12 cellular contexts compared by ENCODE assay signal in the genomic region with DNA sequence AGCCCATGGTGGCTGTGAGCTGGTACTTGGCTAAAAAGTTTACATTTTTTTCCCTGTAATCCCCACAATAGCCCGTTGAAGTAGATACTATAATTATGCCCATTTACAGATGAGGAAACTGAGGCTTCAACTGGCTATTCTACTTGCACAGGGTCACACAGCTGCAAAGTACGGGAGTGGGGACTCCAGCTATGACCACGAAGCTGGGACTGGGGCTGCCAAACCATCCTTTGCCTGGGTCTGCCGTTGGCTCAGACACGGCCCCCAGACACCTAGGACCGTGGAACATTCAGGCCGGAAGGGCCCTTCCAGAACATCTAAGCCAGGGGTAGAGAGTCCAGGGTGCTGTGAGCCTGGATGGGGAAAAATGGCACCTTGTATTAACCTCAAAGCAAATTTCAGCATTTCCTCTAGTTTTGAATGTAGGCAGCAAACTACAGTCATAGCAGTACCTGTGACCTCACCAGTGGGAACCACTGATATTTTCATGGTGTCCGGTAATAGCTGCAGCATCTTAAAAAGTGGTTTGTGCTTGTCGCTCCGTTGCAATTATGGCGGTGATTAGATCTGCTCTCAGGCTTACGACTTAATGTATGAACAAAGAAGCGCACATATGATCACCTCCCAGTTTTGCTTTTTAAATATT. TPM values are rescaled to one million over a fixed set of nuclear protein-coding genes. Genes with fewer than 3 reads are reported as not detected.
DNase-seq lines count a peak whose midpoint lies in the region; ATAC-seq and TF ChIP-seq lines count a peak whose summit lies in the region.
"Had no signal": no experiment of that assay in that cellular context is flagged by ENCODE, and none has a peak within 500 bp of the region (broad histone marks: within the 10 kb centered on the region; RNA-seq: fewer than 3 reads in every experiment).

No MANE protein-coding gene starts in this region.

- 90 to 92% methylated on average over 13 of the region's 13 CpGs for WGBS in aorta, 2 donors
- 73 to 75% methylated on average over 12 to 13 of the region's 13 CpGs for whole genome bisulfite sequencing in body of pancreas, 2 donors

- H3K4me1 ChIP-seq in aorta (ENCODE audit: control insufficient read depth in 1 of 2, insufficient read depth in 2 of 2, low read length in 2 of 2) (no peaks in the 10 kb centered on the region), body of pancreas (peaks cover 15% of the 10 kb centered on the region)

- intact Hi-C loops in aorta (cut with DNase I), result no loop called here
- intact Hi-C loops in body of pancreas (cut with DNase I), result no loop called here

- peak; percentile 50 for ATAC-seq in GM21723 (IDR thresholded peaks at IDR 0.05; ENCODE audit: unreplicated experiment)
- ATAC-seq in HG03520 (IDR thresholded peaks at IDR 0.05; ENCODE audit: unreplicated experiment), result peak; percentile 65
- ATAC-seq in aorta (ENCODE audit: low FRiP score), result no peak
- no peak for ATAC-seq in esophagus mucosa
- no peak for ATAC-seq in body of pancreas

- H3K9me3 ChIP-seq in aorta (ENCODE audit: control insufficient read depth, low read length), result no peaks in the 10 kb centered on the region
- no peaks in the 10 kb centered on the region for H3K9me3 ChIP-seq in body of pancreas
- H3K9me3 ChIP-seq: tibial nerve had no signal

- H3K36me3 ChIP-seq in aorta (ENCODE audit: control insufficient read depth in 1 of 2, insufficient read depth in 2 of 2, low read length in 1 of 2) (no peaks in the 10 kb centered on the region), body of pancreas (replicated peaks in 1 of 2; ENCODE audit: insufficient read depth in 1 of 2, low read depth in 2 of 2) (no peaks in the 10 kb centered on the region)
- H3K36me3 ChIP-seq: BLaER1, tibial nerve had no signal

- H3K27me3 ChIP-seq in aorta (ENCODE audit: control insufficient read depth in 1 of 2, insufficient read depth in 2 of 2, low read length in 1 of 2) (no peaks in the 10 kb centered on the region), body of pancreas (peaks cover 0 to 21% of the 10 kb centered on the region in 2 donors)

- TF ChIP-seq POLR2A in body of pancreas (IDR thresholded peaks at IDR 0.05), result no peak

- H3K4me3 ChIP-seq in aorta (ENCODE audit: low read length in 2 of 2) (no peak overlapping the region), body of pancreas (no peak overlapping the region)
- H3K4me3 ChIP-seq: BLaER1, tibial nerve had no signal

- no peak for TF ChIP-seq CTCF in body of pancreas (IDR thresholded peaks at IDR 0.05)

- DNase-seq in stimulated activated CD4-positive, alpha-beta T cell treated with anti-CD3 and anti-CD28 coated beads, Interleukin-15, amount 100 ng/mL, for 24 hours, result peak; percentile 27
- DNase-seq in stimulated activated CD4-positive, alpha-beta T cell treated with anti-CD3 and anti-CD28 coated beads, Interleukin-1b, Interleukin-23, amount 100 ng/mL, for 48 hours, result no peak
- DNase-seq in aorta (peak; percentile 25 to 27), amygdala (lab: John Stamatoyannopoulos, UW) (no peak), body of pancreas (no peak)
- DNase-seq: activated gamma-delta T cell treated with Interleukin-2 at 50 U/mL for 16 hours, nephron progenitor cell had no signal

- H3K27ac ChIP-seq in aorta (ENCODE audit: low read depth in 1 of 2, low read length in 2 of 2) (no peak overlapping the region), body of pancreas (no peak overlapping the region)
- H3K27ac ChIP-seq: BLaER1, tibial nerve had no signal

RNA-seq across cellular contexts. Expression of a gene that starts 4.3 kb away (rescaled TPM):
- total RNA-seq in aorta, result under 1 TPM in 1 of 2 donors, not detected in 1; 0.18 TPM
- polyA plus RNA-seq in aorta, result under 1 TPM in 1 of 2 donors, not detected in 1; 0.38 TPM
- 5.2 TPM for total RNA-seq in esophagus mucosa
- 10 to 100 TPM in 1 of 2 donors, under 1 TPM in 1; 0.26 to 13.5 TPM for total RNA-seq in body of pancreas

RNA-seq across cellular contexts. Expression of a gene that starts 6.7 kb away (rescaled TPM):
- total RNA-seq in aorta, result 10 to 100 TPM; 10.6 to 17.4 TPM
- polyA plus RNA-seq in aorta, result 10 to 100 TPM in 1 of 2 donors, 1 to 10 TPM in 1; 5.8 to 27.8 TPM
- total RNA-seq in esophagus mucosa, result 13.9 TPM
- total RNA-seq in body of pancreas, result 10 to 100 TPM in 1 of 2 donors, 1 to 10 TPM in 1; 7.8 to 35.6 TPM

RNA-seq across cellular contexts. Expression of a gene that starts 31.8 kb away (rescaled TPM):
- total RNA-seq in aorta (10 to 100 TPM; 35.4 to 39.0 TPM), esophagus mucosa (40.3 TPM), body of pancreas (10 to 100 TPM in 1 of 2 donors, 1 to 10 TPM in 1; 8.6 to 24.4 TPM)
- 10 to 100 TPM; 42.0 to 51.0 TPM for polyA plus RNA-seq in aorta

RNA-seq across cellular contexts. Expression of a gene that starts 45.3 kb away (rescaled TPM):
- total RNA-seq in aorta, result 100 to 1,000 TPM in 1 of 2 donors, 10 to 100 TPM in 1; 91.8 to 223 TPM
- polyA plus RNA-seq in aorta, result 100 to 1,000 TPM in 1 of 2 donors, 10 to 100 TPM in 1; 53.7 to 332 TPM
- 12.5 TPM for total RNA-seq in esophagus mucosa
- total RNA-seq in body of pancreas, result 10 to 100 TPM; 22.4 to 24.9 TPM

Comparison
In these comparisons a context has a peak if more than half of its experiments do, and no peak if none do; other contexts are left out.
1. DNase-seq: peak in stimulated activated CD4-positive, alpha-beta T cell treated with anti-CD3 and anti-CD28 coated beads, Interleukin-15, amount 100 ng/mL, for 24 hours (single experiment) and aorta (2 of 2); none in stimulated activated CD4-positive, alpha-beta T cell treated with anti-CD3 and anti-CD28 coated beads, Interleukin-1b, Interleukin-23, amount 100 ng/mL, for 48 hours (single experiment), amygdala (0 of 56) and body of pancreas (0 of 4).
2. ATAC-seq: peak in GM21723 (single experiment) and HG03520 (single experiment); none in aorta (single experiment), esophagus mucosa (single experiment) and body of pancreas (single experiment).